ENCODE assay signal across 1 cellular context in genomic region chr2:216078776-216079175, GRCh38.
TF ChIP-seq lines count a peak whose summit lies in the region.

No MANE protein-coding gene starts in this region.

TF ChIP-seq in HepG2, 621 proteins besides CTCF, POLR2A, EP300 and RAD21 (continued from another document and continues in another):
- TF ChIP-seq NONO (IDR thresholded peaks at IDR 0.05) (no peak), NONO (CRISPR knock-in tag; conservative IDR thresholded peaks at IDR 0.05) (peak; percentile 78), NCOA1 (CRISPR knock-in tag; IDR thresholded peaks at IDR 0.05) (peak; percentile 61; the same call in 1 of the 2 replicates), KAT7 (CRISPR knock-in tag; IDR thresholded peaks at IDR 0.05; ENCODE audit: borderline replicate concordance) (peak; percentile 56; the same call in 1 of the 2 replicates), GABPA (IDR thresholded peaks at IDR 0.05; ENCODE audit: low read depth, low read length) (no peak), GABPA (CRISPR knock-in tag; IDR thresholded peaks at IDR 0.05; ENCODE audit: low read depth) (peak; percentile 58; the same call in 1 of the 2 replicates), SAP130 (CRISPR knock-in tag; IDR thresholded peaks at IDR 0.05; ENCODE audit: low read depth) (peak; percentile 88), ATF6 (CRISPR knock-in tag; conservative IDR thresholded peaks at IDR 0.05) (peak; percentile 96; the same call in 1 of the 2 replicates), FUBP1 (CRISPR knock-in tag; IDR thresholded peaks at IDR 0.05; ENCODE audit: borderline replicate concordance) (no peak), STAT5B (CRISPR knock-in tag; IDR thresholded peaks at IDR 0.05) (peak; percentile 85; the same call in 1 of the 2 replicates), NRL (CRISPR knock-in tag; IDR thresholded peaks at IDR 0.05; ENCODE audit: borderline replicate concordance) (no peak), ATM (IDR thresholded peaks at IDR 0.05; ENCODE audit: borderline replicate concordance) (peak; percentile 100), ZNF550 (CRISPR knock-in tag; IDR thresholded peaks at IDR 0.05; ENCODE audit: borderline replicate concordance) (no peak), KAT2B (IDR thresholded peaks at IDR 0.05; ENCODE audit: borderline replicate concordance, low read depth, low read length) (no peak), CBX2 (IDR thresholded peaks at IDR 0.05; ENCODE audit: low read depth, low read length) (no peak), CBX2 (CRISPR knock-in tag; IDR thresholded peaks at IDR 0.05; ENCODE audit: low read depth) (no peak), ARNT2 (CRISPR knock-in tag; IDR thresholded peaks at IDR 0.05; ENCODE audit: low read depth) (peak; percentile 51; the same call in 1 of the 2 replicates), ZNF280B (CRISPR knock-in tag; IDR thresholded peaks at IDR 0.05; ENCODE audit: borderline replicate concordance) (no peak), LCORL (IDR thresholded peaks at IDR 0.05) (peak; percentile 100), LCORL (CRISPR knock-in tag; IDR thresholded peaks at IDR 0.05) (peak; percentile 100), PLRG1 (conservative IDR thresholded peaks at IDR 0.05) (no peak), ZNF552 (CRISPR knock-in tag; IDR thresholded peaks at IDR 0.05; ENCODE audit: borderline replicate concordance) (no peak), RFX3 (CRISPR knock-in tag; IDR thresholded peaks at IDR 0.05) (0 out of 2 replicates have a peak, but pooled peaks have one; percentile 44), ZBTB39 (CRISPR knock-in tag; IDR thresholded peaks at IDR 0.05) (no peak; the same call in 1 of the 2 replicates), THAP8 (CRISPR knock-in tag; IDR thresholded peaks at IDR 0.05; ENCODE audit: borderline replicate concordance) (no peak), KMT2B (CRISPR knock-in tag; IDR thresholded peaks at IDR 0.05) (peak; percentile 85), TOPORS (CRISPR knock-in tag; IDR thresholded peaks at IDR 0.05) (peak; percentile 60; the same call in 1 of the 2 replicates), BCL3 (CRISPR knock-in tag; IDR thresholded peaks at IDR 0.05) (no peak), ZBTB42 (CRISPR knock-in tag; IDR thresholded peaks at IDR 0.05) (no peak), MBD4 (IDR thresholded peaks at IDR 0.05; ENCODE audit: borderline replicate concordance, low read length) (peak; percentile 89; the same call in 1 of the 2 replicates), TCF12 (IDR thresholded peaks at IDR 0.05) (no peak), TCF12 (CRISPR knock-in tag; IDR thresholded peaks at IDR 0.05) (peak; percentile 79)
- TF ChIP-seq, protein P1, sequence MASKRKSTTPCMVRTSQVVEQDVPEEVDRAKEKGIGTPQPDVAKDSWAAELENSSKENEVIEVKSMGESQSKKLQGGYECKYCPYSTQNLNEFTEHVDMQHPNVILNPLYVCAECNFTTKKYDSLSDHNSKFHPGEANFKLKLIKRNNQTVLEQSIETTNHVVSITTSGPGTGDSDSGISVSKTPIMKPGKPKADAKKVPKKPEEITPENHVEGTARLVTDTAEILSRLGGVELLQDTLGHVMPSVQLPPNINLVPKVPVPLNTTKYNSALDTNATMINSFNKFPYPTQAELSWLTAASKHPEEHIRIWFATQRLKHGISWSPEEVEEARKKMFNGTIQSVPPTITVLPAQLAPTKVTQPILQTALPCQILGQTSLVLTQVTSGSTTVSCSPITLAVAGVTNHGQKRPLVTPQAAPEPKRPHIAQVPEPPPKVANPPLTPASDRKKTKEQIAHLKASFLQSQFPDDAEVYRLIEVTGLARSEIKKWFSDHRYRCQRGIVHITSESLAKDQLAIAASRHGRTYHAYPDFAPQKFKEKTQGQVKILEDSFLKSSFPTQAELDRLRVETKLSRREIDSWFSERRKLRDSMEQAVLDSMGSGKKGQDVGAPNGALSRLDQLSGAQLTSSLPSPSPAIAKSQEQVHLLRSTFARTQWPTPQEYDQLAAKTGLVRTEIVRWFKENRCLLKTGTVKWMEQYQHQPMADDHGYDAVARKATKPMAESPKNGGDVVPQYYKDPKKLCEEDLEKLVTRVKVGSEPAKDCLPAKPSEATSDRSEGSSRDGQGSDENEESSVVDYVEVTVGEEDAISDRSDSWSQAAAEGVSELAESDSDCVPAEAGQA (IDR thresholded peaks at IDR 0.05; ENCODE audit: low read depth): 0 out of 2 replicates have a peak, but pooled peaks have one; percentile 64
- TF ChIP-seq, protein P1 (CRISPR knock-in tag; IDR thresholded peaks at IDR 0.05; ENCODE audit: borderline replicate concordance): no peak
- TF ChIP-seq, protein P2, sequence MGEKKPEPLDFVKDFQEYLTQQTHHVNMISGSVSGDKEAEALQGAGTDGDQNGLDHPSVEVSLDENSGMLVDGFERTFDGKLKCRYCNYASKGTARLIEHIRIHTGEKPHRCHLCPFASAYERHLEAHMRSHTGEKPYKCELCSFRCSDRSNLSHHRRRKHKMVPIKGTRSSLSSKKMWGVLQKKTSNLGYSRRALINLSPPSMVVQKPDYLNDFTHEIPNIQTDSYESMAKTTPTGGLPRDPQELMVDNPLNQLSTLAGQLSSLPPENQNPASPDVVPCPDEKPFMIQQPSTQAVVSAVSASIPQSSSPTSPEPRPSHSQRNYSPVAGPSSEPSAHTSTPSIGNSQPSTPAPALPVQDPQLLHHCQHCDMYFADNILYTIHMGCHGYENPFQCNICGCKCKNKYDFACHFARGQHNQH (CRISPR knock-in tag; IDR thresholded peaks at IDR 0.05): peak; percentile 58; the same call in 1 of the 2 replicates
- TF ChIP-seq, protein P3, sequence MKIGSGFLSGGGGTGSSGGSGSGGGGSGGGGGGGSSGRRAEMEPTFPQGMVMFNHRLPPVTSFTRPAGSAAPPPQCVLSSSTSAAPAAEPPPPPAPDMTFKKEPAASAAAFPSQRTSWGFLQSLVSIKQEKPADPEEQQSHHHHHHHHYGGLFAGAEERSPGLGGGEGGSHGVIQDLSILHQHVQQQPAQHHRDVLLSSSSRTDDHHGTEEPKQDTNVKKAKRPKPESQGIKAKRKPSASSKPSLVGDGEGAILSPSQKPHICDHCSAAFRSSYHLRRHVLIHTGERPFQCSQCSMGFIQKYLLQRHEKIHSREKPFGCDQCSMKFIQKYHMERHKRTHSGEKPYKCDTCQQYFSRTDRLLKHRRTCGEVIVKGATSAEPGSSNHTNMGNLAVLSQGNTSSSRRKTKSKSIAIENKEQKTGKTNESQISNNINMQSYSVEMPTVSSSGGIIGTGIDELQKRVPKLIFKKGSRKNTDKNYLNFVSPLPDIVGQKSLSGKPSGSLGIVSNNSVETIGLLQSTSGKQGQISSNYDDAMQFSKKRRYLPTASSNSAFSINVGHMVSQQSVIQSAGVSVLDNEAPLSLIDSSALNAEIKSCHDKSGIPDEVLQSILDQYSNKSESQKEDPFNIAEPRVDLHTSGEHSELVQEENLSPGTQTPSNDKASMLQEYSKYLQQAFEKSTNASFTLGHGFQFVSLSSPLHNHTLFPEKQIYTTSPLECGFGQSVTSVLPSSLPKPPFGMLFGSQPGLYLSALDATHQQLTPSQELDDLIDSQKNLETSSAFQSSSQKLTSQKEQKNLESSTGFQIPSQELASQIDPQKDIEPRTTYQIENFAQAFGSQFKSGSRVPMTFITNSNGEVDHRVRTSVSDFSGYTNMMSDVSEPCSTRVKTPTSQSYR (CRISPR knock-in tag; IDR thresholded peaks at IDR 0.05; ENCODE audit: borderline replicate concordance): peak; percentile 84; the same call in 1 of the 2 replicates
- TF ChIP-seq, protein P4, sequence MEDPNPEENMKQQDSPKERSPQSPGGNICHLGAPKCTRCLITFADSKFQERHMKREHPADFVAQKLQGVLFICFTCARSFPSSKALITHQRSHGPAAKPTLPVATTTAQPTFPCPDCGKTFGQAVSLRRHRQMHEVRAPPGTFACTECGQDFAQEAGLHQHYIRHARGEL (CRISPR knock-in tag; IDR thresholded peaks at IDR 0.05): no peak
